Comparison of ENCODE assay signal across 14 cellular contexts in genomic region chr11:46246514-46246913, GRCh38. TPM values are rescaled to one million over a fixed set of nuclear protein-coding genes. Genes with fewer than 3 reads are reported as not detected.
DNase-seq lines count a peak whose midpoint lies in the region; ATAC-seq and TF ChIP-seq lines count a peak whose summit lies in the region.
"Had no signal": no experiment of that assay in that cellular context is flagged by ENCODE, and none has a peak within 500 bp of the region (broad histone marks: within the 10 kb centered on the region; RNA-seq: fewer than 3 reads in every experiment).

No MANE protein-coding gene starts in this region.

- no peaks in the 10 kb centered on the region for H4K20me1 ChIP-seq in GM23338 (replicated peaks; ENCODE audit: insufficient read depth)
- H4K20me1 ChIP-seq: BLaER1 treated with 17β-estradiol and CSF1 and Interleukin-3, amounts not matched to agents 10 nM and 100 nM had no signal

- no peak overlapping the region for H3K27ac Mint-ChIP-seq in GM23338
- no peak overlapping the region for H3K27ac Mint-ChIP-seq in activated naive CD4-positive, alpha-beta T cell treated with anti-CD3 and anti-CD28 coated beads, Interleukin-2, amount 10 ng/mL, durations not matched to agents 7 days and 5 days

- CTCF ChIA-PET in activated naive CD4-positive, alpha-beta T cell treated with anti-CD3 and anti-CD28 coated beads, Interleukin-2, amount 10 ng/mL, durations not matched to agents 7 days and 5 days (lab: Charles Lee) = no interaction called here

- no peak for DNase-seq in GM23338 (ENCODE audit: low spot score)
- DNase-seq in astrocyte of the spinal cord (ENCODE audit: low read depth, low spot score) = peak; percentile 33
- peak; percentile 32 for DNase-seq in fibroblast of villous mesenchyme (ENCODE audit: low read depth)
- no peak for DNase-seq in activated naive CD4-positive, alpha-beta T cell treated with anti-CD3 and anti-CD28 coated beads, Interleukin-2, amount 10 ng/mL, durations not matched to agents 7 days and 5 days
- DNase-seq in activated effector memory CD4-positive, alpha-beta T cell treated with Interleukin-2 at 50 U/mL for 16 hours = no peak
- DNase-seq: activated CD4-positive, alpha-beta T cell treated with anti-CD3 and anti-CD28 coated beads for 4 hours; aorta; ovary; Peyer's patch had no signal

- H3K9ac ChIP-seq in skeletal muscle tissue (ENCODE audit: low read depth in 1 of 3, low read length in 3 of 3) = no peak overlapping the region
- H3K9ac ChIP-seq: BLaER1 treated with 17β-estradiol and CSF1 and Interleukin-3, amounts not matched to agents 10 nM and 100 nM had no signal

- H3K36me3 ChIP-seq in GM23338 (ENCODE audit: insufficient read depth) (no peaks in the 10 kb centered on the region), skeletal muscle tissue (ENCODE audit: control insufficient read depth in 3 of 3, insufficient read depth in 3 of 3, low read length in 3 of 3) (no peaks in the 10 kb centered on the region)
- H3K36me3 ChIP-seq: BLaER1 treated with 17β-estradiol and CSF1 and Interleukin-3, amounts not matched to agents 10 nM and 100 nM; ovary; Peyer's patch had no signal

- no peaks in the 10 kb centered on the region for H3K9me3 ChIP-seq in skeletal muscle tissue (ENCODE audit: control insufficient read depth in 3 of 3, low read length in 3 of 3)
- H3K9me3 ChIP-seq: BLaER1 treated with 17β-estradiol and CSF1 and Interleukin-3, amounts not matched to agents 10 nM and 100 nM; ovary; Peyer's patch had no signal

- TF ChIP-seq CTCF in GM23338 (conservative IDR thresholded peaks at IDR 0.05; ENCODE audit: low read depth in 2 of 2) = no peak
- TF ChIP-seq CTCF in astrocyte of the spinal cord (IDR thresholded peaks at IDR 0.05; ENCODE audit: low read depth, low read length) = no peak
- TF ChIP-seq CTCF in fibroblast of villous mesenchyme (IDR thresholded peaks at IDR 0.05; ENCODE audit: insufficient read depth, low read depth, low read length) = no peak

- peak overlapping the region; percentile 57; the same call in 1 of the 2 replicates for H2AFZ ChIP-seq in GM23338

- H3K36me3 Mint-ChIP-seq in GM23338 (ENCODE audit: low read depth) = no peaks in the 10 kb centered on the region
- H3K36me3 Mint-ChIP-seq in activated naive CD4-positive, alpha-beta T cell treated with anti-CD3 and anti-CD28 coated beads, Interleukin-2, amount 10 ng/mL, durations not matched to agents 7 days and 5 days = no peaks in the 10 kb centered on the region

- H3K27ac ChIP-seq in GM23338 (ENCODE audit: low read depth) = no peak overlapping the region
- peak overlapping the region; percentile 84 for H3K27ac ChIP-seq in skeletal muscle tissue (ENCODE audit: low read depth, low read length)
- H3K27ac ChIP-seq: BLaER1 treated with 17β-estradiol and CSF1 and Interleukin-3, amounts not matched to agents 10 nM and 100 nM; ovary; Peyer's patch had no signal

- H3K27me3 Mint-ChIP-seq in GM23338 (ENCODE audit: insufficient read depth, low read depth, poor library complexity) = peaks cover 22% of the 10 kb centered on the region
- H3K27me3 Mint-ChIP-seq in activated naive CD4-positive, alpha-beta T cell treated with anti-CD3 and anti-CD28 coated beads, Interleukin-2, amount 10 ng/mL, durations not matched to agents 7 days and 5 days = peaks cover 14% of the 10 kb centered on the region

- peaks cover 6% of the 10 kb centered on the region; the same call in 1 of the 2 replicates for H3K9me2 ChIP-seq in GM23338 (ENCODE audit: insufficient read depth)

- peaks cover 11% of the 10 kb centered on the region for H3F3A ChIP-seq in GM23338 (replicated peaks; ENCODE audit: low read depth)

- H3K4me1 ChIP-seq in GM23338 (ENCODE audit: insufficient read depth) = peaks cover 25% of the 10 kb centered on the region
- H3K4me1 ChIP-seq in skeletal muscle tissue (ENCODE audit: control insufficient read depth in 3 of 3, insufficient read depth in 3 of 3, low read length in 3 of 3) = peaks cover 12 to 22% (median 19%) of the 10 kb centered on the region in 3 donors

- no peak overlapping the region for H3K4me3 ChIP-seq in GM23338
- no peak overlapping the region for H3K4me3 ChIP-seq in astrocyte of the spinal cord (ENCODE audit: low read depth, low read length)
- H3K4me3 ChIP-seq in fibroblast of villous mesenchyme (ENCODE audit: low read depth, low read length) = no peak overlapping the region
- no peak overlapping the region for H3K4me3 ChIP-seq in skeletal muscle tissue (ENCODE audit: low read length in 3 of 3)
- H3K4me3 ChIP-seq: BLaER1 treated with 17β-estradiol and CSF1 and Interleukin-3, amounts not matched to agents 10 nM and 100 nM; ovary; Peyer's patch had no signal

- no peak overlapping the region for H3K4me3 Mint-ChIP-seq in GM23338
- no peak overlapping the region for H3K4me3 Mint-ChIP-seq in activated naive CD4-positive, alpha-beta T cell treated with anti-CD3 and anti-CD28 coated beads, Interleukin-2, amount 10 ng/mL, durations not matched to agents 7 days and 5 days

- ATAC-seq in GM23338 (no peak), GM21423 (IDR thresholded peaks at IDR 0.05; ENCODE audit: unreplicated experiment) (no peak)
- ATAC-seq: sciatic nerve had no signal

- H3K27me3 ChIP-seq in GM23338 (ENCODE audit: insufficient read depth) (no peaks in the 10 kb centered on the region), skeletal muscle tissue (ENCODE audit: control insufficient read depth in 3 of 3, insufficient read depth in 3 of 3, low read length in 3 of 3) (no peaks in the 10 kb centered on the region)
- H3K27me3 ChIP-seq: BLaER1 treated with 17β-estradiol and CSF1 and Interleukin-3, amounts not matched to agents 10 nM and 100 nM; ovary; Peyer's patch had no signal

- no peaks in the 10 kb centered on the region for H3K79me2 ChIP-seq in GM23338 (replicated peaks; ENCODE audit: insufficient read depth)

- H3K4me1 Mint-ChIP-seq in GM23338 = peaks cover 49% of the 10 kb centered on the region
- peaks cover 17% of the 10 kb centered on the region for H3K4me1 Mint-ChIP-seq in activated naive CD4-positive, alpha-beta T cell treated with anti-CD3 and anti-CD28 coated beads, Interleukin-2, amount 10 ng/mL, durations not matched to agents 7 days and 5 days

- no peaks in the 10 kb centered on the region for H3K9me3 Mint-ChIP-seq in GM23338
- no peaks in the 10 kb centered on the region for H3K9me3 Mint-ChIP-seq in activated naive CD4-positive, alpha-beta T cell treated with anti-CD3 and anti-CD28 coated beads, Interleukin-2, amount 10 ng/mL, durations not matched to agents 7 days and 5 days

- no peak overlapping the region for H3K4me2 ChIP-seq in GM23338
- H3K4me2 ChIP-seq: BLaER1 treated with 17β-estradiol and CSF1 and Interleukin-3, amounts not matched to agents 10 nM and 100 nM had no signal

- in situ Hi-C loops in astrocyte of the spinal cord (cut with HindIII; ENCODE audit: low sequenced_read_pairs) = no loop called here

TF ChIP-seq in GM23338, 12 proteins besides CTCF, POLR2A, EP300 and RAD21 (continues in another document):
- TF ChIP-seq JUNB (IDR thresholded peaks at IDR 0.05; ENCODE audit: unreplicated experiment) (no peak), REST (IDR thresholded peaks at IDR 0.05; ENCODE audit: unreplicated experiment) (no peak), POLR2AphosphoS5 (IDR thresholded peaks at IDR 0.05; ENCODE audit: low read depth) (no peak), ZNF114 (CRISPR knock-in tag; IDR thresholded peaks at IDR 0.05) (no peak), EZH2phosphoT487 (IDR thresholded peaks at IDR 0.05; ENCODE audit: unreplicated experiment) (no peak)

RNA-seq across cellular contexts. Expression of gene CREB3L1, which starts 30.9 kb away (rescaled TPM):
- 4.5 and 8.5 TPM in 2 replicates for total RNA-seq in GM23338 (2014; rRNA removed; shearing (Covaris generic))
- polyA plus RNA-seq in GM23338 (2016; fragmentation: Nextera tagmentation; extraction: Ambion mirVana) = 10.3 and 10.4 TPM in 2 replicates
- 40.6 and 66.7 TPM in 2 replicates for total RNA-seq in fibroblast of villous mesenchyme
- total RNA-seq in skeletal muscle tissue = 12.5 TPM
- total RNA-seq: MCF 10A had no signal

Comparison
In these comparisons a context has a peak if more than half of its experiments do, and no peak if none do; other contexts are left out.
1. DNase-seq: peak in astrocyte of the spinal cord (single experiment) and fibroblast of villous mesenchyme (single experiment); none in GM23338 (single experiment), activated naive CD4-positive, alpha-beta T cell treated with anti-CD3 and anti-CD28 coated beads, Interleukin-2, amount 10 ng/mL, durations not matched to agents 7 days and 5 days (single experiment) and activated effector memory CD4-positive, alpha-beta T cell treated with Interleukin-2 at 50 U/mL for 16 hours (single experiment).